Comparison of ENCODE assay signal across 8 cellular contexts in the genomic region with DNA sequence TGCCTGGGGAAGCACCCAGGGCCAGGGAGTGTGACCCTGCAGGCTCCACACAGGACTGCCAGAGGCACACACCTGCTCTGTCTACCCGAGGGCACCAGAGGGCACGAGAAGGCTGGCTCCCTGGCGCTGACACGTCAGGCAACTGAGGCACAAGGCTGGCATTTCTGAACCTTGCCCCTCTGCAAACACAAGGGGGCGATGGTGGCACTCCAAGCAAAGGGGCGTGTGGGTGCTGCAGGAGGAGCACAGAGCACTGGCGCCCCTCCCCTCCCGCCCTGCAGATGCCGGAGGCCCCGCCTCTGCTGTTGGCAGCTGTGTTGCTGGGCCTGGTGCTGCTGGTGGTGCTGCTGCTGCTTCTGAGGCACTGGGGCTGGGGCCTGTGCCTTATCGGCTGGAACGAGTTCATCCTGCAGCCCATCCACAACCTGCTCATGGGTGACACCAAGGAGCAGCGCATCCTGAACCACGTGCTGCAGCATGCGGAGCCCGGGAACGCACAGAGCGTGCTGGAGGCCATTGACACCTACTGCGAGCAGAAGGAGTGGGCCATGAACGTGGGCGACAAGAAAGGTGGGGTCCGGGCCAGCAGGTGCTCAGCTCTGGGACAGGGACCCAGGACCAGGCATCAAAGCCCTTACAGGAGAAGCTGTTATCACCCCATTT. TPM values are rescaled to one million over a fixed set of nuclear protein-coding genes. Genes with fewer than 3 reads are reported as not detected.
DNase-seq lines count a peak whose midpoint lies in the region; ATAC-seq and TF ChIP-seq lines count a peak whose summit lies in the region.

No MANE protein-coding gene starts in this region.

- H3K9me2 ChIP-seq in HCT116 (ENCODE audit: insufficient read depth), result no peaks in the 10 kb centered on the region

- H2BK120ac ChIP-seq in neuronal stem cell (ENCODE audit: low read depth, low read length), result peak overlapping the region; percentile 85

- H3K36me3 ChIP-seq in BLaER1 treated with 17β-estradiol and CSF1 and Interleukin-3, amounts not matched to agents 10 nM and 100 nM, result peaks cover 44 to 73% (median 65%) of the 10 kb centered on the region in 11 experiments
- H3K36me3 ChIP-seq in HCT116 (ENCODE audit: control insufficient read depth in 1 of 2, insufficient read depth in 2 of 2, low read length in 2 of 2) (peaks cover 2 to 12% of the 10 kb centered on the region in 2 experiments; a peak in 2 of 4 replicates), OCI-LY3 (replicated peaks; ENCODE audit: low read depth, low read length) (no peaks in the 10 kb centered on the region), neuronal stem cell (replicated peaks in 1 of 2; ENCODE audit: control insufficient read depth in 2 of 2, insufficient read depth in 2 of 2, low read length in 2 of 2) (peaks cover 0 to 2% of the 10 kb centered on the region in 2 donors), upper lobe of left lung (peaks cover 0 to 33% (median 17%) of the 10 kb centered on the region in 4 donors)

- intact Hi-C loops in HCT116 (cut with micrococcal nuclease), result loop anchor here (10.0 kb wide), 1 partner anchor 152 kb away; a partner anchor contains a TSS

- peak overlapping the region; percentile 98 for H2BK15ac ChIP-seq in neuronal stem cell (ENCODE audit: low read length)

- H3K9ac ChIP-seq in BLaER1 treated with 17β-estradiol and CSF1 and Interleukin-3, amounts not matched to agents 10 nM and 100 nM, result peak overlapping the region in 8 of 11 experiments; percentile 5 to 63 (median 44); a peak in 12 of 22 replicates
- H3K9ac ChIP-seq in HCT116 (ENCODE audit: low read length) (peak overlapping the region; percentile 74), OCI-LY3 (ENCODE audit: low read length) (no peak overlapping the region), neuronal stem cell (ENCODE audit: low read depth, low read length, poor library complexity) (peak overlapping the region; percentile 91)

- H3K27me3 ChIP-seq in BLaER1 treated with 17β-estradiol and CSF1 and Interleukin-3, amounts not matched to agents 10 nM and 100 nM, result no peaks in the 10 kb centered on the region
- H3K27me3 ChIP-seq in HCT116 (ENCODE audit: insufficient read depth, low read length) (no peaks in the 10 kb centered on the region), OCI-LY3 (ENCODE audit: low read depth, low read length) (no peaks in the 10 kb centered on the region), neuronal stem cell (ENCODE audit: control insufficient read depth in 3 of 3, insufficient read depth in 3 of 3, low read depth in 1 of 3, low read length in 3 of 3) (no peaks in the 10 kb centered on the region), upper lobe of left lung (no peaks in the 10 kb centered on the region)

- no peak overlapping the region for H3K4me3 ChIP-seq in BLaER1 treated with 17β-estradiol and CSF1 and Interleukin-3, amounts not matched to agents 10 nM and 100 nM
- H3K4me3 ChIP-seq in HCT116 (replicated peaks in 1 of 2; ENCODE audit: low read depth in 1 of 2, low read length in 2 of 2) (peak overlapping the region; percentile 46 to 64), OCI-LY3 (ENCODE audit: low read length) (no peak overlapping the region), foreskin fibroblast (ENCODE audit: low read depth in 1 of 2, low read length in 2 of 2) (no peak overlapping the region), neuronal stem cell (ENCODE audit: low read length in 2 of 2) (no peak overlapping the region), upper lobe of left lung (peak overlapping the region in 3 of 4 donors; percentile 24 to 30 (median 26))

- DNase-seq in HCT116 (ENCODE audit: low read depth, low spot score) (peak; percentile 79), foreskin fibroblast (peak; percentile 73 to 90), neuronal stem cell (ENCODE audit: low spot score) (peak; percentile 70), upper lobe of left lung (peak; percentile 87)
- DNase-seq in activated effector memory CD4-positive, alpha-beta T cell treated with Interleukin-2 at 50 U/mL for 16 hours, result peak; percentile 31

- POLR2A ChIA-PET in HCT116 (lab: Charles Lee), result interaction anchor here (0.7 to 1.3 kb wide), 5 partner anchors 8 to 189 kb away, joined by 3 to 5 read pairs (median 3); no protein-coding TSS in a partner anchor

- CTCF ChIA-PET in HCT116 (lab: Charles Lee), result interaction anchor here (0.6 to 2.0 kb wide), 7 partner anchors 8 to 967 kb away, joined by 3 to 15 read pairs (median 3); no protein-coding TSS in a partner anchor

- no CpG with 5 or more reads among the region's 22 CpGs for whole genome bisulfite sequencing in neuronal stem cell (ENCODE audit: extremely low coverage in 2 of 2, insufficient read length in 2 of 2, insufficient replicate concordance in 1 of 2), 2 donors
- WGBS in upper lobe of left lung, 2 donors, result 57 to 80% methylated on average over 8 to 22 of the region's 22 CpGs

- H3K18ac ChIP-seq in neuronal stem cell (ENCODE audit: low read length), result peak overlapping the region; percentile 93

- H3K23ac ChIP-seq in neuronal stem cell (ENCODE audit: low read depth, low read length, poor library complexity), result peak overlapping the region; percentile 100

- peak overlapping the region; percentile 9 to 78 (median 37); a peak in 17 of 22 replicates for H3K4me2 ChIP-seq in BLaER1 treated with 17β-estradiol and CSF1 and Interleukin-3, amounts not matched to agents 10 nM and 100 nM
- H3K4me2 ChIP-seq in HCT116 (ENCODE audit: low read length), result peak overlapping the region; percentile 99
- no peak overlapping the region for H3K4me2 ChIP-seq in OCI-LY3 (ENCODE audit: low read length)
- H3K4me2 ChIP-seq in neuronal stem cell (ENCODE audit: insufficient read depth, low read length, poor library complexity, severe bottlenecking), result peak overlapping the region; percentile 18

- H2BK5ac ChIP-seq in neuronal stem cell (ENCODE audit: low read length), result peak overlapping the region; percentile 93

- H3K4me1 ChIP-seq in BLaER1 treated with 17β-estradiol and CSF1 and Interleukin-3, amounts not matched to agents 10 nM and 100 nM, result peaks cover 45 to 81% (median 56%) of the 10 kb centered on the region in 10 experiments
- peaks cover 44 to 60% of the 10 kb centered on the region in 2 experiments for H3K4me1 ChIP-seq in HCT116 (ENCODE audit: control insufficient read depth in 1 of 2, insufficient read depth in 2 of 2, low read length in 2 of 2)
- peaks cover 3% of the 10 kb centered on the region for H3K4me1 ChIP-seq in OCI-LY3 (ENCODE audit: low read length)
- peaks cover 21 to 35% of the 10 kb centered on the region in 2 donors for H3K4me1 ChIP-seq in neuronal stem cell (ENCODE audit: control insufficient read depth in 2 of 2, insufficient read depth in 1 of 2, low read depth in 1 of 2, low read length in 2 of 2)
- peaks cover 14 to 48% (median 29%) of the 10 kb centered on the region in 4 donors for H3K4me1 ChIP-seq in upper lobe of left lung

- peak overlapping the region; percentile 98 for H2AK5ac ChIP-seq in neuronal stem cell (ENCODE audit: low read depth, low read length)

- peak overlapping the region; percentile 98 for H3K14ac ChIP-seq in neuronal stem cell (ENCODE audit: low read length)

- peaks cover 3% of the 10 kb centered on the region for H3K79me1 ChIP-seq in neuronal stem cell (ENCODE audit: low read depth, low read length)

- H3K79me2 ChIP-seq in HCT116 (ENCODE audit: insufficient read depth, low read length), result no peaks in the 10 kb centered on the region
- H3K79me2 ChIP-seq in OCI-LY3 (ENCODE audit: low read length), result no peaks in the 10 kb centered on the region

- no TSS peak for BruUV-seq in HCT116 (replicated peaks; lab: Mats Ljungman, UMichigan)

- peak overlapping the region; percentile 65 for H4K8ac ChIP-seq in neuronal stem cell (ENCODE audit: low read depth, low read length)

- H2AFZ ChIP-seq in HCT116 (ENCODE audit: low read depth, low read length, poor library complexity, severe bottlenecking) (no peak overlapping the region), OCI-LY3 (ENCODE audit: low read depth, low read length) (no peak overlapping the region), neuronal stem cell (ENCODE audit: low read length) (peak overlapping the region; percentile 48)

- H3K27ac ChIP-seq in BLaER1 treated with 17β-estradiol and CSF1 and Interleukin-3, amounts not matched to agents 10 nM and 100 nM, result peak overlapping the region in 5 of 11 experiments; percentile 6 to 48 (median 16); a peak in 4 of 22 replicates
- H3K27ac ChIP-seq in HCT116 (ENCODE audit: low read depth, low read length) (peak overlapping the region; percentile 99), OCI-LY3 (ENCODE audit: low read length) (no peak overlapping the region), neuronal stem cell (replicated peaks; ENCODE audit: low read length) (no peak overlapping the region), upper lobe of left lung (peak overlapping the region; percentile 36 to 80 (median 66))

- no peaks in the 10 kb centered on the region for H3K9me3 ChIP-seq in BLaER1 treated with 17β-estradiol and CSF1 and Interleukin-3, amounts not matched to agents 10 nM and 100 nM (replicated peaks in 1 of 11)
- H3K9me3 ChIP-seq in HCT116 (ENCODE audit: control insufficient read depth in 1 of 2, insufficient read depth in 1 of 2, low read depth in 1 of 2, low read length in 2 of 2) (no peaks in the 10 kb centered on the region), OCI-LY3 (ENCODE audit: insufficient read depth, low read length) (no peaks in the 10 kb centered on the region), neuronal stem cell (replicated peaks in 1 of 2; ENCODE audit: control insufficient read depth in 2 of 2, insufficient read depth in 1 of 2, low read depth in 1 of 2, low read length in 2 of 2) (peaks cover 0 to 2% of the 10 kb centered on the region in 2 donors), upper lobe of left lung (no peaks in the 10 kb centered on the region)

- TF ChIP-seq EP300 in upper lobe of left lung (IDR thresholded peaks at IDR 0.05), result no peak

- H4K91ac ChIP-seq in neuronal stem cell (ENCODE audit: low read depth, low read length, poor library complexity), result no peak overlapping the region

- TF ChIP-seq POLR2A in HCT116 (IDR thresholded peaks at IDR 0.05; ENCODE audit: borderline replicate concordance, extremely low read depth, insufficient read depth, insufficient read length) (no peak), upper lobe of left lung (IDR thresholded peaks at IDR 0.05) (no peak)

- peak; percentile 79 for ATAC-seq in HCT116
- peak; percentile 40 to 72 for ATAC-seq in upper lobe of left lung (ENCODE audit: low FRiP score in 2 of 2)
- ATAC-seq in HG03196 (IDR thresholded peaks at IDR 0.05; ENCODE audit: unreplicated experiment), result no peak

- TF ChIP-seq RAD21 in HCT116 (IDR thresholded peaks at IDR 0.05; ENCODE audit: low read depth), result peak; percentile 67

- RAD21 ChIA-PET in HCT116 (lab: Charles Lee; ENCODE audit: low non-redundant PET in 1 of 2, low total read pairs in 2 of 2, uncharacterized antibody in 2 of 2, unreplicated experiment in 2 of 2), result interaction anchor here in 1 of 2 experiments (1.7 kb wide), 1 partner anchor 232 kb away, joined by 5 read pairs; no protein-coding TSS in a partner anchor

- peak; percentile 77 to 88 (median 78) for TF ChIP-seq CTCF in HCT116 (IDR thresholded peaks at IDR 0.05 in 2 of 3, conservative IDR thresholded peaks at IDR 0.05 in 1 of 3; ENCODE audit: borderline replicate concordance in 1 of 3, insufficient read depth in 1 of 3, low read depth in 2 of 3, low read length in 2 of 3)
- TF ChIP-seq CTCF in OCI-LY3 (IDR thresholded peaks at IDR 0.05; ENCODE audit: low read depth, low read length), result peak; percentile 65
- peak; percentile 66 for TF ChIP-seq CTCF in foreskin fibroblast (IDR thresholded peaks at IDR 0.05; ENCODE audit: low read depth, low read length)
- TF ChIP-seq CTCF in upper lobe of left lung (IDR thresholded peaks at IDR 0.05), result peak; percentile 21 to 63 (median 53)

- peak overlapping the region; percentile 84 for H2BK12ac ChIP-seq in neuronal stem cell (ENCODE audit: low read length)

- H4K20me1 ChIP-seq in BLaER1 treated with 17β-estradiol and CSF1 and Interleukin-3, amounts not matched to agents 10 nM and 100 nM, result peaks cover 48 to 100% (median 70%) of the 10 kb centered on the region in 11 experiments; a peak in 21 of 22 replicates
- no peaks in the 10 kb centered on the region for H4K20me1 ChIP-seq in HCT116 (ENCODE audit: insufficient read depth)
- peaks cover 9% of the 10 kb centered on the region; the same call in 1 of the 2 replicates for H4K20me1 ChIP-seq in OCI-LY3 (ENCODE audit: insufficient read depth, low read length)

- H3K4ac ChIP-seq in neuronal stem cell (ENCODE audit: low read length), result peak overlapping the region; percentile 92

RNA-seq across cellular contexts. Expression of a gene that starts 20.8 kb away (rescaled TPM):
- total RNA-seq in HCT116 (2021; ENCODE audit: unreplicated experiment), result 19.7 TPM
- 13.2 and 14.8 TPM in 2 replicates for polyA plus RNA-seq in HCT116 (2012)
- polyA plus RNA-seq in neuronal stem cell (2013, experiment 1 of 2), result 16.7 TPM
- 17.7 TPM for polyA plus RNA-seq in neuronal stem cell (2013, experiment 2 of 2)
- total RNA-seq in upper lobe of left lung, result 10 to 100 TPM; 29.6 to 78.6 (median 49.3) TPM

RNA-seq across cellular contexts. Expression of a gene that starts 20.8 kb away (rescaled TPM):
- total RNA-seq in HCT116 (2021; ENCODE audit: unreplicated experiment) (109 TPM), upper lobe of left lung (100 to 1,000 TPM; 136 to 475 (median 272) TPM)
- 142 and 156 TPM in 2 replicates for polyA plus RNA-seq in HCT116 (2012)
- polyA plus RNA-seq in neuronal stem cell (2013, experiment 1 of 2), result 7.3 TPM
- polyA plus RNA-seq in neuronal stem cell (2013, experiment 2 of 2), result 6.4 TPM

RNA-seq across cellular contexts. Expression of a gene that starts 54.2 kb away (rescaled TPM):
- 42.8 TPM for total RNA-seq in HCT116 (2021; ENCODE audit: unreplicated experiment)
- polyA plus RNA-seq in HCT116 (2012), result 31.1 and 33.4 TPM in 2 replicates
- 35.3 TPM for polyA plus RNA-seq in neuronal stem cell (2013, experiment 1 of 2)
- 32.4 TPM for polyA plus RNA-seq in neuronal stem cell (2013, experiment 2 of 2)
- total RNA-seq in upper lobe of left lung, result 10 to 100 TPM; 18.5 to 54.5 (median 22.8) TPM

RNA-seq across cellular contexts. Expression of a gene that starts 58.5 kb away (rescaled TPM):
- total RNA-seq in HCT116 (2021; ENCODE audit: unreplicated experiment), result 17.0 TPM
- 14.7 and 15.6 TPM in 2 replicates for polyA plus RNA-seq in HCT116 (2012)
- 4.9 TPM for polyA plus RNA-seq in neuronal stem cell (2013, experiment 1 of 2)
- 4.2 TPM for polyA plus RNA-seq in neuronal stem cell (2013, experiment 2 of 2)
- total RNA-seq in upper lobe of left lung, result 10 to 100 TPM; 33.9 to 94.3 (median 55.0) TPM

Comparison
In these comparisons a context has a peak if more than half of its experiments do, and no peak if none do; other contexts are left out.
1. H3K27ac ChIP-seq: peak in HCT116 (single experiment) and upper lobe of left lung (4 of 4); none in OCI-LY3 (single experiment) and neuronal stem cell (single experiment).
2. H3K4me3 ChIP-seq: peak in HCT116 (2 of 2) and upper lobe of left lung (3 of 4); none in BLaER1 treated with 17β-estradiol and CSF1 and Interleukin-3, amounts not matched to agents 10 nM and 100 nM (0 of 10), OCI-LY3 (single experiment), foreskin fibroblast (0 of 2) and neuronal stem cell (0 of 2).
3. DNase-seq: peak in every context shown above with its lines; median percentile 87 in upper lobe of left lung; 82 in foreskin fibroblast; 79 in HCT116; 70 in neuronal stem cell; 31 in activated effector memory CD4-positive, alpha-beta T cell treated with Interleukin-2 at 50 U/mL for 16 hours.
4. Peak in every context shown above with its lines, with median percentiles within 50 percentile points of each other: CTCF ChIP-seq.